Comparison of ENCODE assay signal across 32 cellular contexts in the genomic region with DNA sequence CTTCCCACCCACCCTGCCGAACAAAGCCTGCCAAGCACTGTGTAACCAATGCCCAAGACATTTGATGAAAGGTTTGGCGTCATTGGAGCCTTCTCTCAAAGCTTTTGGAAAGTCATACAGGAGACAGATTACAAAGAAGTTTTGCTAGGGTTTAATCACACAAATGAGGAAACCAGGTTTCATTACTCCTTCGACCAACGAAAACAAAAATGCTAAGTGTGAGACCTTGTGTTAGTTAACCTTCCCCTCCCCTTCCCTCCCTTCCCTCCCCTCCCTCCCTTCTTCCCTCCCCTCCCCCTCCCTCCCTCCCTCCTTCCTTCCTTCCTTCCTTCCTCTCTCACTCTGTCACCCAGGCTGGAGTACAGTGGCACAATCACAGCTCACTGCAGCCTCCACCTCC.
"Had no signal": no experiment of that assay in that cellular context is flagged by ENCODE, and none has a peak within 500 bp of the region (broad histone marks: within the 10 kb centered on the region; RNA-seq: fewer than 3 reads in every experiment).

No MANE protein-coding gene starts in this region.

- H3K27ac Mint-ChIP-seq: activated B cell treated with CpG ODN at 0.5 μM for 24 hours; activated CD8-positive, alpha-beta T cell treated with anti-CD3 and anti-CD28 coated beads for 36 hours; activated naive CD8-positive, alpha-beta T cell; activated T-helper 17 cell treated with anti-CD3 and anti-CD28 coated beads, Interleukin-2, amount 50 U/mL, for 72 hours; dendritic cell treated with granulocyte-macrophage colony-stimulating factor and Interleukin-4, amounts not matched to agents 40 ng/mL and 50 ng/mL, for 4 days; endodermal cell had no signal

- FAIRE-seq: astrocyte, bronchial epithelial cell, frontal cortex, TTC549 had no signal

- H3K4me3 Mint-ChIP-seq: activated B cell treated with CpG ODN at 0.5 μM for 24 hours; activated CD8-positive, alpha-beta T cell treated with anti-CD3 and anti-CD28 coated beads for 36 hours; activated naive CD8-positive, alpha-beta T cell; activated T-cell treated with anti-CD3 and anti-CD28 coated beads, Interleukin-2, amount 50 U/mL, for 4 hours; activated T-helper 17 cell treated with anti-CD3 and anti-CD28 coated beads, Interleukin-2, amount 50 U/mL, for 72 hours; central memory CD8-positive, alpha-beta T cell; dendritic cell treated with granulocyte-macrophage colony-stimulating factor and Interleukin-4, amounts not matched to agents 40 ng/mL and 50 ng/mL, for 4 days; endodermal cell had no signal

- H3K36me3 ChIP-seq: brain microvascular endothelial cell, WERI-Rb-1 had no signal

- H3K36me3 Mint-ChIP-seq: activated naive CD8-positive, alpha-beta T cell had no signal

- H3K27ac ChIP-seq: brain microvascular endothelial cell, coronary artery, dorsolateral prefrontal cortex, WERI-Rb-1 had no signal

- H3K4me1 Mint-ChIP-seq: activated T-helper 17 cell treated with anti-CD3 and anti-CD28 coated beads, Interleukin-2, amount 50 U/mL, for 72 hours; central memory CD8-positive, alpha-beta T cell had no signal

- H3K9me3 Mint-ChIP-seq: activated B cell treated with CpG ODN at 0.5 μM for 24 hours; activated CD8-positive, alpha-beta T cell treated with anti-CD3 and anti-CD28 coated beads for 36 hours; activated T-cell treated with anti-CD3 and anti-CD28 coated beads, Interleukin-2, amount 50 U/mL, for 4 hours; activated T-helper 17 cell treated with anti-CD3 and anti-CD28 coated beads, Interleukin-2, amount 50 U/mL, for 72 hours; central memory CD8-positive, alpha-beta T cell; dendritic cell treated with granulocyte-macrophage colony-stimulating factor and Interleukin-4, amounts not matched to agents 40 ng/mL and 50 ng/mL, for 4 days had no signal

- ATAC-seq: activated CD4-positive, CD25-positive, alpha-beta regulatory T cell treated with anti-CD3 and anti-CD28 coated beads, Interleukin-2, amount 50 U/mL, for 24 hours; activated CD8-positive, alpha-beta T cell treated with anti-CD3 and anti-CD28 coated beads for 36 hours; activated T-cell treated with anti-CD3 and anti-CD28 coated beads, Interleukin-2, amount 50 U/mL, for 4 hours; activated T-helper 17 cell treated with anti-CD3 and anti-CD28 coated beads, Interleukin-2, amount 50 U/mL, for 72 hours; esophagus mucosa had no signal

- H3K27me3 Mint-ChIP-seq: activated naive CD8-positive, alpha-beta T cell had no signal

- H3K4me3 ChIP-seq: coronary artery, dorsolateral prefrontal cortex had no signal

- H3K27me3 ChIP-seq: brain microvascular endothelial cell, dorsolateral prefrontal cortex had no signal

- DNase-seq: activated B cell treated with CpG ODN at 0.5 μM for 24 hours; activated CD4-positive, alpha-beta T cell treated with anti-CD3 and anti-CD28 coated beads for 48 hours; activated CD4-positive, alpha-beta T cell treated with anti-CD3 and anti-CD28 coated beads, Interleukin-2, amount 50 U/mL, for 1 hour; activated CD4-positive, alpha-beta T cell treated with anti-CD3 and anti-CD28 coated beads, Interleukin-2, amount 50 U/mL, for 48 hours; activated CD8-positive, alpha-beta memory T cell treated with anti-CD3 and anti-CD28 coated beads for 24 hours; activated CD8-positive, alpha-beta T cell treated with anti-CD3 and anti-CD28 coated beads for 36 hours; activated effector memory CD4-positive, alpha-beta T cell treated with Interleukin-2 at 50 U/mL for 16 hours; activated gamma-delta T cell treated with Interleukin-2 at 50 U/mL for 16 hours; activated naive CD4-positive, alpha-beta T cell treated with anti-CD3 and anti-CD28 coated beads, Interleukin-2, amount 50 U/mL, for 16 hours; activated naive CD4-positive, alpha-beta T cell treated with Interleukin-2 at 50 U/mL for 16 hours; activated T-cell treated with anti-CD3 and anti-CD28 coated beads, Interleukin-2, amount 50 U/mL, for 4 hours; amniotic stem cell; anterior cingulate cortex; brain microvascular endothelial cell; dorsolateral prefrontal cortex; effector memory CD4-positive, alpha-beta T cell; endodermal cell; foreskin fibroblast; head of caudate nucleus; T-helper 2 cell; WERI-Rb-1 had no signal
